30 cellular contexts compared by ENCODE assay signal in genomic region chr3:29977360-29977759, GRCh38.
"Had no signal": no experiment of that assay in that cellular context is flagged by ENCODE, and none has a peak within 500 bp of the region (broad histone marks: within the 10 kb centered on the region; RNA-seq: fewer than 3 reads in every experiment).

No MANE protein-coding gene starts in this region.

- H3K27me3 ChIP-seq: adrenal gland, ascending aorta, colonic mucosa, pancreas, spleen, suprapubic skin, tibial artery, upper lobe of right lung had no signal

- H3K4me1 Mint-ChIP-seq: activated CD4-positive, alpha-beta T cell treated with anti-CD3 and anti-CD28 coated beads, Interleukin-2, amount 10 ng/mL, durations not matched to agents 24 days and 14 days; activated naive CD8-positive, alpha-beta T cell treated with anti-CD3 and anti-CD28 coated beads for 36 hours; central memory CD8-positive, alpha-beta T cell; naive thymus-derived CD4-positive, alpha-beta T cell had no signal

- H3K36me3 Mint-ChIP-seq: activated CD4-positive, alpha-beta memory T cell treated with anti-CD3 and anti-CD28 coated beads for 36 hours; activated naive CD8-positive, alpha-beta T cell treated with anti-CD3 and anti-CD28 coated beads for 36 hours had no signal

- H3K27ac Mint-ChIP-seq: activated CD4-positive, alpha-beta memory T cell treated with anti-CD3 and anti-CD28 coated beads for 36 hours; activated CD4-positive, alpha-beta T cell treated with anti-CD3 and anti-CD28 coated beads, Interleukin-2, amount 10 ng/mL, durations not matched to agents 24 days and 14 days; activated naive CD4-positive, alpha-beta T cell treated with anti-CD3 and anti-CD28 coated beads for 36 hours; activated naive CD8-positive, alpha-beta T cell treated with anti-CD3 and anti-CD28 coated beads for 36 hours; activated T-helper 1 cell treated with anti-CD3 and anti-CD28 coated beads, Interleukin-12 subunit alpha, Interleukin-12 subunit beta, Interleukin-2, Interleukin-4 antibody, amounts not matched to agents 30 ng/mL and 10 ng/mL and 1 ng/mL, durations not matched to agents 14 hours and 24 hours and 36 hours; naive thymus-derived CD4-positive, alpha-beta T cell; T-helper 1 cell treated with Interleukin-12 subunit alpha and Interleukin-12 subunit beta and Interleukin-4 antibody, amounts not matched to agents 30 μg/mL and 1 μg/mL, for 36 hours had no signal

- H3K4me1 ChIP-seq: colonic mucosa, pancreas, prostate gland, spleen, suprapubic skin, upper lobe of right lung had no signal

- H3K36me3 ChIP-seq: adrenal gland, ascending aorta, colonic mucosa, pancreas, prostate gland, spleen, suprapubic skin, tibial artery, upper lobe of right lung had no signal

- H3K27me3 Mint-ChIP-seq: central memory CD8-positive, alpha-beta T cell had no signal

- H3K4me3 ChIP-seq: adrenal gland, colonic mucosa, pancreas, prostate gland, spleen, suprapubic skin, tibial artery, upper lobe of right lung had no signal

- H3K4me3 Mint-ChIP-seq: activated CD4-positive, alpha-beta memory T cell treated with anti-CD3 and anti-CD28 coated beads for 36 hours; activated CD4-positive, alpha-beta T cell treated with anti-CD3 and anti-CD28 coated beads, Interleukin-2, amount 10 ng/mL, durations not matched to agents 24 days and 14 days; activated naive CD4-positive, alpha-beta T cell treated with anti-CD3 and anti-CD28 coated beads for 36 hours; activated naive CD8-positive, alpha-beta T cell treated with anti-CD3 and anti-CD28 coated beads for 36 hours; activated T-helper 1 cell treated with anti-CD3 and anti-CD28 coated beads, Interleukin-12 subunit alpha, Interleukin-12 subunit beta, Interleukin-2, Interleukin-4 antibody, amounts not matched to agents 30 ng/mL and 10 ng/mL and 1 ng/mL, durations not matched to agents 14 hours and 24 hours and 36 hours; central memory CD8-positive, alpha-beta T cell; mesothelial cell of epicardium; naive thymus-derived CD4-positive, alpha-beta T cell; T-helper 1 cell treated with Interleukin-12 subunit alpha and Interleukin-12 subunit beta and Interleukin-4 antibody, amounts not matched to agents 30 μg/mL and 1 μg/mL, for 36 hours had no signal

- H3K9me3 ChIP-seq: adrenal gland, colonic mucosa, prostate gland, suprapubic skin, upper lobe of right lung had no signal

- H3K27ac ChIP-seq: adrenal gland, colonic mucosa, pancreas, prostate gland, spleen, suprapubic skin, tibial artery, upper lobe of right lung had no signal

- ATAC-seq: naive thymus-derived CD4-positive, alpha-beta T cell; pancreas; upper lobe of right lung had no signal

- H3K9me3 Mint-ChIP-seq: T-helper 1 cell treated with Interleukin-12 subunit alpha and Interleukin-12 subunit beta and Interleukin-4 antibody, amounts not matched to agents 30 μg/mL and 1 μg/mL, for 36 hours had no signal

- DNase-seq: activated CD4-positive, alpha-beta memory T cell treated with anti-CD3 and anti-CD28 coated beads for 36 hours; activated CD4-positive, alpha-beta T cell treated with anti-CD3 and anti-CD28 coated beads, Interleukin-2, amount 10 ng/mL, durations not matched to agents 24 days and 14 days; activated CD4-positive, CD25-positive, alpha-beta regulatory T cell treated with anti-CD3 and anti-CD28 coated beads, Interleukin-2, amount 50 U/mL, for 72 hours; activated CD8-positive, alpha-beta memory T cell treated with anti-CD3 and anti-CD28 coated beads, Interleukin-2, amount 50 U/mL, for 4 hours; activated effector memory CD4-positive, alpha-beta T cell treated with anti-CD3 and anti-CD28 coated beads, Interleukin-2, amount 50 U/mL, for 16 hours; activated naive CD4-positive, alpha-beta T cell treated with anti-CD3 and anti-CD28 coated beads for 36 hours; activated naive CD8-positive, alpha-beta T cell treated with anti-CD3 and anti-CD28 coated beads for 36 hours; activated T-cell treated with anti-CD3 and anti-CD28 coated beads, Interleukin-2, amount 50 U/mL, for 1 hour; adrenal gland; colonic mucosa; effector CD8-positive, alpha-beta T cell; erythroblast; islet precursor cell; left cardiac atrium; naive thymus-derived CD4-positive, alpha-beta T cell; pancreas; retina; spleen; stimulated activated naive CD4-positive, alpha-beta T cell; SW 1271; T-helper 9 cell; tibial artery; upper lobe of right lung had no signal
